9 cellular contexts compared by ENCODE assay signal in genomic region chr16:49464877-49465504, GRCh38.
DNase-seq lines count a peak whose midpoint lies in the region; TF ChIP-seq lines count a peak whose summit lies in the region.
"Had no signal": no experiment of that assay in that cellular context is flagged by ENCODE, and none has a peak within 500 bp of the region (broad histone marks: within the 10 kb centered on the region; RNA-seq: fewer than 3 reads in every experiment).

No MANE protein-coding gene starts in this region.

- H3K36me3 Mint-ChIP-seq in activated naive CD8-positive, alpha-beta T cell = no peaks in the 10 kb centered on the region
- no peaks in the 10 kb centered on the region for H3K36me3 Mint-ChIP-seq in activated naive CD8-positive, alpha-beta T cell treated with anti-CD3 and anti-CD28 coated beads for 36 hours
- no peaks in the 10 kb centered on the region for H3K36me3 Mint-ChIP-seq in activated T-helper 1 cell treated with anti-CD3 and anti-CD28 coated beads, Interleukin-12 subunit alpha, Interleukin-12 subunit beta, Interleukin-2, Interleukin-4 antibody, amounts not matched to agents 30 ng/mL and 10 ng/mL and 1 ng/mL, durations not matched to agents 14 hours and 24 hours and 36 hours (ENCODE audit: low read depth)
- H3K36me3 Mint-ChIP-seq: brain had no signal

- intact Hi-C loops in activated T-helper 1 cell treated with anti-CD3 and anti-CD28 coated beads, Interleukin-12 subunit alpha, Interleukin-12 subunit beta, Interleukin-2, Interleukin-4 antibody, amounts not matched to agents 30 ng/mL and 10 ng/mL and 1 ng/mL, durations not matched to agents 14 hours and 24 hours and 36 hours (cut with micrococcal nuclease) = no loop called here

- peaks cover 27% of the 10 kb centered on the region for H3K27me3 ChIP-seq in NT2/D1 (ENCODE audit: insufficient read depth, insufficient read length)
- no peaks in the 10 kb centered on the region for H3K27me3 ChIP-seq in right atrium auricular region

- H3K36me3 ChIP-seq in NT2/D1 (ENCODE audit: insufficient read depth, insufficient read length, low read length) (no peaks in the 10 kb centered on the region), right atrium auricular region (no peaks in the 10 kb centered on the region)

- TF ChIP-seq CTCF in right atrium auricular region (IDR thresholded peaks at IDR 0.05) = peak; percentile 15 to 57

- H3K9ac ChIP-seq in NT2/D1 (ENCODE audit: insufficient read length, low read depth) = peak overlapping the region; percentile 84

- no peaks in the 10 kb centered on the region for H3K9me3 Mint-ChIP-seq in activated naive CD8-positive, alpha-beta T cell (ENCODE audit: low read depth)
- H3K9me3 Mint-ChIP-seq in activated naive CD8-positive, alpha-beta T cell treated with anti-CD3 and anti-CD28 coated beads for 36 hours = no peaks in the 10 kb centered on the region
- H3K9me3 Mint-ChIP-seq in activated T-helper 1 cell treated with anti-CD3 and anti-CD28 coated beads, Interleukin-12 subunit alpha, Interleukin-12 subunit beta, Interleukin-2, Interleukin-4 antibody, amounts not matched to agents 30 ng/mL and 10 ng/mL and 1 ng/mL, durations not matched to agents 14 hours and 24 hours and 36 hours = no peaks in the 10 kb centered on the region

- no peak overlapping the region for H3K27ac ChIP-seq in right atrium auricular region

- H3K4me3 Mint-ChIP-seq in activated naive CD8-positive, alpha-beta T cell = peak overlapping the region; percentile 30
- H3K4me3 Mint-ChIP-seq in activated naive CD8-positive, alpha-beta T cell treated with anti-CD3 and anti-CD28 coated beads for 36 hours = no peak overlapping the region
- no peak overlapping the region for H3K4me3 Mint-ChIP-seq in activated T-helper 1 cell treated with anti-CD3 and anti-CD28 coated beads, Interleukin-12 subunit alpha, Interleukin-12 subunit beta, Interleukin-2, Interleukin-4 antibody, amounts not matched to agents 30 ng/mL and 10 ng/mL and 1 ng/mL, durations not matched to agents 14 hours and 24 hours and 36 hours

- H3K4me3 ChIP-seq in NT2/D1 (ENCODE audit: insufficient read length, low read depth) = peak overlapping the region; percentile 55
- H3K4me3 ChIP-seq in right atrium auricular region = peak overlapping the region in 1 of 2 donors; percentile 4

- peaks cover 45% of the 10 kb centered on the region for H3K4me1 Mint-ChIP-seq in activated naive CD8-positive, alpha-beta T cell (ENCODE audit: low read depth)
- peaks cover 39% of the 10 kb centered on the region for H3K4me1 Mint-ChIP-seq in activated naive CD8-positive, alpha-beta T cell treated with anti-CD3 and anti-CD28 coated beads for 36 hours
- H3K4me1 Mint-ChIP-seq in activated T-helper 1 cell treated with anti-CD3 and anti-CD28 coated beads, Interleukin-12 subunit alpha, Interleukin-12 subunit beta, Interleukin-2, Interleukin-4 antibody, amounts not matched to agents 30 ng/mL and 10 ng/mL and 1 ng/mL, durations not matched to agents 14 hours and 24 hours and 36 hours (ENCODE audit: low read depth) = peaks cover 30% of the 10 kb centered on the region

- H3K9me3 ChIP-seq in NT2/D1 (ENCODE audit: insufficient read depth, low read length) (no peaks in the 10 kb centered on the region), right atrium auricular region (no peaks in the 10 kb centered on the region)

- DNase-seq in activated naive CD8-positive, alpha-beta T cell treated with anti-CD3 and anti-CD28 coated beads for 36 hours = no peak
- no peak for DNase-seq in NT2/D1 (ENCODE audit: low read depth, low spot score)
- peak; percentile 40 for DNase-seq in right atrium auricular region (ENCODE audit: low spot score)
- DNase-seq in stimulated activated CD8-positive, alpha-beta memory T cell treated with anti-CD3 and anti-CD28 coated beads, Interleukin-4, amount 100 ng/mL, for 48 hours = peak; percentile 27
- no peak for DNase-seq in NCI-H82 treated with DMSO at 0.1 percent for 48 hours (lab: John Stamatoyannopoulos, UW; ENCODE audit: unreplicated experiment)
- no peak for DNase-seq in COR-L47 (lab: John Stamatoyannopoulos, UW)
- no peak for DNase-seq in activated T-helper 1 cell treated with anti-CD3 and anti-CD28 coated beads, Interleukin-12 subunit alpha, Interleukin-12 subunit beta, Interleukin-2, Interleukin-4 antibody, amounts not matched to agents 30 ng/mL and 10 ng/mL and 1 ng/mL, durations not matched to agents 14 hours and 24 hours and 36 hours (ENCODE audit: low spot score)

- peaks cover 6% of the 10 kb centered on the region for H3K4me1 ChIP-seq in NT2/D1 (ENCODE audit: insufficient read depth, insufficient read length)
- H3K4me1 ChIP-seq in right atrium auricular region = peaks cover 0 to 6% of the 10 kb centered on the region in 2 donors

- H3K27ac Mint-ChIP-seq in activated naive CD8-positive, alpha-beta T cell = no peak overlapping the region
- no peak overlapping the region for H3K27ac Mint-ChIP-seq in activated naive CD8-positive, alpha-beta T cell treated with anti-CD3 and anti-CD28 coated beads for 36 hours
- no peak overlapping the region for H3K27ac Mint-ChIP-seq in activated T-helper 1 cell treated with anti-CD3 and anti-CD28 coated beads, Interleukin-12 subunit alpha, Interleukin-12 subunit beta, Interleukin-2, Interleukin-4 antibody, amounts not matched to agents 30 ng/mL and 10 ng/mL and 1 ng/mL, durations not matched to agents 14 hours and 24 hours and 36 hours

- no peaks in the 10 kb centered on the region for H3K27me3 Mint-ChIP-seq in activated naive CD8-positive, alpha-beta T cell
- H3K27me3 Mint-ChIP-seq in activated naive CD8-positive, alpha-beta T cell treated with anti-CD3 and anti-CD28 coated beads for 36 hours = no peaks in the 10 kb centered on the region
- peaks cover 2% of the 10 kb centered on the region for H3K27me3 Mint-ChIP-seq in activated T-helper 1 cell treated with anti-CD3 and anti-CD28 coated beads, Interleukin-12 subunit alpha, Interleukin-12 subunit beta, Interleukin-2, Interleukin-4 antibody, amounts not matched to agents 30 ng/mL and 10 ng/mL and 1 ng/mL, durations not matched to agents 14 hours and 24 hours and 36 hours (ENCODE audit: insufficient read depth)

Comparison
In these comparisons a context has a peak if more than half of its experiments do, and no peak if none do; other contexts are left out.
1. DNase-seq: peak in right atrium auricular region (single experiment) and stimulated activated CD8-positive, alpha-beta memory T cell treated with anti-CD3 and anti-CD28 coated beads, Interleukin-4, amount 100 ng/mL, for 48 hours (single experiment); none in activated naive CD8-positive, alpha-beta T cell treated with anti-CD3 and anti-CD28 coated beads for 36 hours (single experiment), NT2/D1 (single experiment), NCI-H82 treated with DMSO at 0.1 percent for 48 hours (single experiment), COR-L47 (single experiment) and activated T-helper 1 cell treated with anti-CD3 and anti-CD28 coated beads, Interleukin-12 subunit alpha, Interleukin-12 subunit beta, Interleukin-2, Interleukin-4 antibody, amounts not matched to agents 30 ng/mL and 10 ng/mL and 1 ng/mL, durations not matched to agents 14 hours and 24 hours and 36 hours (single experiment).